ENCODE assay signal across 3 cellular contexts in genomic region chr13:108176685-108177274, GRCh38.
TF ChIP-seq lines count a peak whose summit lies in the region.

No MANE protein-coding gene starts in this region.

TF ChIP-seq in GM23338, 12 proteins besides CTCF, POLR2A, EP300 and RAD21 (continues in another document):
- no peak for TF ChIP-seq ETS1 (IDR thresholded peaks at IDR 0.05)
- TF ChIP-seq REST (IDR thresholded peaks at IDR 0.05; ENCODE audit: unreplicated experiment), result no peak
- TF ChIP-seq CREB1 (CRISPR knock-in tag; IDR thresholded peaks at IDR 0.05; ENCODE audit: low read depth), result no peak

TF ChIP-seq in SK-N-SH treated with all-trans-retinoic acid at 6 μM for 48 hours, 23 proteins besides CTCF, POLR2A, EP300 and RAD21:
- TF ChIP-seq BACH2 (CRISPR knock-in tag; IDR thresholded peaks at IDR 0.05; ENCODE audit: borderline replicate concordance) (no peak), CREB5 (CRISPR knock-in tag; IDR thresholded peaks at IDR 0.05; ENCODE audit: low read depth) (no peak), ISL1 (CRISPR knock-in tag; IDR thresholded peaks at IDR 0.05) (no peak), ZNF8 (CRISPR knock-in tag; IDR thresholded peaks at IDR 0.05) (no peak), GLIS3 (CRISPR knock-in tag; IDR thresholded peaks at IDR 0.05) (no peak), CSDC2 (CRISPR knock-in tag; IDR thresholded peaks at IDR 0.05) (no peak), ARNTL (CRISPR knock-in tag; IDR thresholded peaks at IDR 0.05; ENCODE audit: borderline replicate concordance, low read depth) (no peak), ZNF70 (CRISPR knock-in tag; IDR thresholded peaks at IDR 0.05) (no peak), PPARA (CRISPR knock-in tag; IDR thresholded peaks at IDR 0.05; ENCODE audit: borderline replicate concordance) (no peak), CSRNP3 (CRISPR knock-in tag; IDR thresholded peaks at IDR 0.05) (no peak), POU6F1 (CRISPR knock-in tag; IDR thresholded peaks at IDR 0.05; ENCODE audit: borderline replicate concordance, low read depth) (no peak), ZFP3 (CRISPR knock-in tag; IDR thresholded peaks at IDR 0.05) (no peak), TSHZ2 (CRISPR knock-in tag; IDR thresholded peaks at IDR 0.05) (no peak), ZFP30 (CRISPR knock-in tag; IDR thresholded peaks at IDR 0.05) (no peak), PATZ1 (CRISPR knock-in tag; IDR thresholded peaks at IDR 0.05; ENCODE audit: borderline replicate concordance) (no peak), TOX (CRISPR knock-in tag; IDR thresholded peaks at IDR 0.05; ENCODE audit: borderline replicate concordance) (no peak), ZC3H10 (CRISPR knock-in tag; IDR thresholded peaks at IDR 0.05) (no peak), ESRRG (CRISPR knock-in tag; IDR thresholded peaks at IDR 0.05) (no peak), TCF4 (CRISPR knock-in tag; IDR thresholded peaks at IDR 0.05; ENCODE audit: borderline replicate concordance) (no peak)
TF ChIP-seq in SK-N-SH treated with all-trans-retinoic acid at 6 μM for 48 hours: peak in this region for 0.

TF ChIP-seq in HepG2, 621 proteins besides CTCF, POLR2A, EP300 and RAD21:
- no peak for TF ChIP-seq ZBTB3 (CRISPR knock-in tag; IDR thresholded peaks at IDR 0.05; ENCODE audit: borderline replicate concordance, low read depth)
- no peak for TF ChIP-seq PRDM4 (CRISPR knock-in tag; IDR thresholded peaks at IDR 0.05; ENCODE audit: borderline replicate concordance)
- TF ChIP-seq HNRNPH1 (optimal IDR thresholded peaks at IDR 0.05; ENCODE audit: low read depth, low read length), result no peak
- no peak for TF ChIP-seq ZNF367 (CRISPR knock-in tag; IDR thresholded peaks at IDR 0.05; ENCODE audit: borderline replicate concordance)
- TF ChIP-seq ZNF773 (CRISPR knock-in tag; IDR thresholded peaks at IDR 0.05; ENCODE audit: borderline replicate concordance), result no peak
- TF ChIP-seq SMARCE1 (IDR thresholded peaks at IDR 0.05; ENCODE audit: borderline replicate concordance), result no peak
- no peak for TF ChIP-seq MLX (CRISPR knock-in tag; IDR thresholded peaks at IDR 0.05)
- no peak for TF ChIP-seq CEBPB (IDR thresholded peaks at IDR 0.05; ENCODE audit: borderline replicate concordance, low read depth, low read length)
- TF ChIP-seq CENPBD1 (CRISPR knock-in tag; IDR thresholded peaks at IDR 0.05; ENCODE audit: borderline replicate concordance, low read depth), result no peak
- TF ChIP-seq ZNF407 (CRISPR knock-in tag; IDR thresholded peaks at IDR 0.05; ENCODE audit: not compliant biosample characterization), result no peak
- no peak for TF ChIP-seq TEAD2 (CRISPR knock-in tag; IDR thresholded peaks at IDR 0.05)
- TF ChIP-seq AHR (CRISPR knock-in tag; IDR thresholded peaks at IDR 0.05), result no peak
- TF ChIP-seq HNRNPLL (IDR thresholded peaks at IDR 0.05; ENCODE audit: low read depth, low read length, poor library complexity, severe bottlenecking), result no peak
- TF ChIP-seq NFAT5 (CRISPR knock-in tag; IDR thresholded peaks at IDR 0.05), result no peak
- TF ChIP-seq FOXJ3 (CRISPR knock-in tag; IDR thresholded peaks at IDR 0.05; ENCODE audit: borderline replicate concordance), result no peak
- no peak for TF ChIP-seq ZNF720 (CRISPR knock-in tag; IDR thresholded peaks at IDR 0.05)
- no peak for TF ChIP-seq HIVEP1 (CRISPR knock-in tag; IDR thresholded peaks at IDR 0.05)
- no peak for TF ChIP-seq SP4 (CRISPR knock-in tag; IDR thresholded peaks at IDR 0.05)
- no peak for TF ChIP-seq FUBP1 (CRISPR knock-in tag; IDR thresholded peaks at IDR 0.05; ENCODE audit: borderline replicate concordance)
TF ChIP-seq in HepG2: peak in this region for 0.
